In genomic region chr15:58770857-58771620, GRCh38 we compare ENCODE assay signal across 1 cellular context.
TF ChIP-seq lines count a peak whose summit lies in the region.

MINDY2 (plus strand) TSS chr15:58771302; CDS start chr15:58771396, 94 bp downstream.

TF ChIP-seq in K562, 482 proteins besides CTCF, POLR2A, EP300 and RAD21 (continued from another document and continues in another):
- peak; percentile 99 for TF ChIP-seq POLR2G (IDR thresholded peaks at IDR 0.05; ENCODE audit: low read depth, low read length)
- peak in 1 of 2 experiments; percentile 13; a peak in 2 of 4 replicates for TF ChIP-seq RCOR1 (IDR thresholded peaks at IDR 0.05; ENCODE audit: borderline replicate concordance in 1 of 2, low read depth in 2 of 2, low read length in 2 of 2)
- TF ChIP-seq ZNF431 (CRISPR knock-in tag; IDR thresholded peaks at IDR 0.05), result no peak
- 0 out of 2 replicates have a peak, but pooled peaks have one; percentile 22 for TF ChIP-seq SMARCE1 (IDR thresholded peaks at IDR 0.05)
- peak; percentile 96 for TF ChIP-seq MAX (CRISPR knock-in tag; IDR thresholded peaks at IDR 0.05)
- peak; percentile 63; the same call in 1 of the 2 replicates for TF ChIP-seq NCOA1 (IDR thresholded peaks at IDR 0.05; ENCODE audit: low read depth)
- no peak for TF ChIP-seq ZNF778 (CRISPR knock-in tag; IDR thresholded peaks at IDR 0.05)
- peak; percentile 87; the same call in 1 of the 2 replicates for TF ChIP-seq ELF4 (CRISPR knock-in tag; IDR thresholded peaks at IDR 0.05)
- TF ChIP-seq YBX1 (IDR thresholded peaks at IDR 0.05), result no peak
- TF ChIP-seq L3MBTL2 (IDR thresholded peaks at IDR 0.05), result peak; percentile 95
- TF ChIP-seq CREB3L1 (IDR thresholded peaks at IDR 0.05; ENCODE audit: borderline replicate concordance, low read depth), result peak; percentile 95
- TF ChIP-seq ZNF668 (CRISPR knock-in tag; IDR thresholded peaks at IDR 0.05), result no peak
- TF ChIP-seq ZKSCAN8 (CRISPR knock-in tag; IDR thresholded peaks at IDR 0.05), result no peak
- peak; percentile 90 for TF ChIP-seq GABPB1 (CRISPR knock-in tag; IDR thresholded peaks at IDR 0.05)
- no peak for TF ChIP-seq FOXA3 (CRISPR knock-in tag; conservative IDR thresholded peaks at IDR 0.05 in 1 of 2, IDR thresholded peaks at IDR 0.05 in 1 of 2)
- TF ChIP-seq HNRNPK (IDR thresholded peaks at IDR 0.05; ENCODE audit: low read depth, low read length, poor library complexity, severe bottlenecking), result peak; percentile 15
- TF ChIP-seq ID3 (CRISPR knock-in tag; IDR thresholded peaks at IDR 0.05), result no peak
- 0 out of 2 replicates have a peak, but pooled peaks have one; percentile 70 for TF ChIP-seq ID3 (tag; IDR thresholded peaks at IDR 0.05)
- no peak for TF ChIP-seq ZFP36 (IDR thresholded peaks at IDR 0.05; ENCODE audit: low read depth, low read length, partially characterized antibody)
- 0 out of 2 replicates have a peak, but pooled peaks have one; percentile 48 for TF ChIP-seq STAT6 (CRISPR knock-in tag; IDR thresholded peaks at IDR 0.05)
- 0 out of 2 replicates have a peak, but pooled peaks have one; percentile 51 for TF ChIP-seq ZNF76 (CRISPR knock-in tag; IDR thresholded peaks at IDR 0.05; ENCODE audit: borderline replicate concordance)
- TF ChIP-seq ZNF232 (CRISPR knock-in tag; IDR thresholded peaks at IDR 0.05), result no peak
- no peak for TF ChIP-seq DDX20 (tag; IDR thresholded peaks at IDR 0.05; ENCODE audit: low read depth)
- peak; percentile 98 for TF ChIP-seq CTBP1 (IDR thresholded peaks at IDR 0.05; ENCODE audit: borderline replicate concordance)
- TF ChIP-seq SMC3 (conservative IDR thresholded peaks at IDR 0.05; ENCODE audit: insufficient read depth, low read depth, low read length), result peak; percentile 40; the same call in 1 of the 2 replicates
- peak; percentile 54 for TF ChIP-seq PCBP1 (IDR thresholded peaks at IDR 0.05; ENCODE audit: low read depth, low read length, poor library complexity, severe bottlenecking)
- peak; percentile 36 for TF ChIP-seq PRPF4 (IDR thresholded peaks at IDR 0.05; ENCODE audit: insufficient read depth, low read depth, low read length, poor library complexity, severe bottlenecking)
- no peak for TF ChIP-seq FOXK1 (CRISPR knock-in tag; IDR thresholded peaks at IDR 0.05; ENCODE audit: borderline replicate concordance)
- no peak for TF ChIP-seq SMAD1 (IDR thresholded peaks at IDR 0.05; ENCODE audit: low read depth, low read length, partially characterized antibody)
- TF ChIP-seq RERE (CRISPR knock-in tag; IDR thresholded peaks at IDR 0.05; ENCODE audit: borderline replicate concordance), result no peak
- peak; percentile 51; the same call in 1 of the 2 replicates for TF ChIP-seq NR2C2 (CRISPR knock-in tag; IDR thresholded peaks at IDR 0.05)
- peak; percentile 90 for TF ChIP-seq NR2C2 (tag; IDR thresholded peaks at IDR 0.05)
- peak; percentile 86 for TF ChIP-seq MXI1 (IDR thresholded peaks at IDR 0.05; ENCODE audit: low read depth, low read length)
- TF ChIP-seq ZBTB26 (CRISPR knock-in tag; IDR thresholded peaks at IDR 0.05), result peak; percentile 87; the same call in 1 of the 2 replicates
- no peak; the same call in 1 of the 2 replicates for TF ChIP-seq FOXM1 (IDR thresholded peaks at IDR 0.05; ENCODE audit: low read depth)
- no peak for TF ChIP-seq FOXM1 (CRISPR knock-in tag; IDR thresholded peaks at IDR 0.05; ENCODE audit: low read depth)
- TF ChIP-seq NEUROD1 (IDR thresholded peaks at IDR 0.05; ENCODE audit: borderline replicate concordance, low read depth, low read length, partially characterized antibody), result peak; percentile 38
- peak; percentile 97 for TF ChIP-seq USF1 (CRISPR knock-in tag; IDR thresholded peaks at IDR 0.05)
- TF ChIP-seq ZBED1 (IDR thresholded peaks at IDR 0.05), result no peak; the same call in 1 of the 2 replicates
- peak; percentile 90 for TF ChIP-seq RAD51 (IDR thresholded peaks at IDR 0.05; ENCODE audit: borderline replicate concordance, low read depth)
- TF ChIP-seq TEAD4 (IDR thresholded peaks at IDR 0.05; ENCODE audit: low read length), result peak; percentile 22; the same call in 1 of the 2 replicates
- no peak for TF ChIP-seq TEAD4 (CRISPR knock-in tag; IDR thresholded peaks at IDR 0.05; ENCODE audit: borderline replicate concordance)
- peak; percentile 86 for TF ChIP-seq ETV1 (tag; conservative IDR thresholded peaks at IDR 0.05; ENCODE audit: low read depth)
- TF ChIP-seq ZNF830 (CRISPR knock-in tag; IDR thresholded peaks at IDR 0.05), result no peak
- TF ChIP-seq MAFG (tag; conservative IDR thresholded peaks at IDR 0.05), result no peak
- peak; percentile 12 for TF ChIP-seq NFYB (IDR thresholded peaks at IDR 0.05; ENCODE audit: extremely low read depth, insufficient read length)
- TF ChIP-seq FOXP1 (CRISPR knock-in tag; IDR thresholded peaks at IDR 0.05), result peak; percentile 66; the same call in 1 of the 2 replicates
- TF ChIP-seq SMARCB1 (IDR thresholded peaks at IDR 0.05; ENCODE audit: insufficient read length, low read depth), result no peak
- peak in 1 of 2 experiments; percentile 46; a peak in 2 of 4 replicates for TF ChIP-seq ZMIZ1 (IDR thresholded peaks at IDR 0.05; ENCODE audit: low read depth in 2 of 2, low read length in 2 of 2)
- no peak for TF ChIP-seq ZNF707 (CRISPR knock-in tag; conservative IDR thresholded peaks at IDR 0.05)
- TF ChIP-seq ZNF436 (CRISPR knock-in tag; IDR thresholded peaks at IDR 0.05), result no peak
- no peak for TF ChIP-seq HSF4 (CRISPR knock-in tag; IDR thresholded peaks at IDR 0.05; ENCODE audit: borderline replicate concordance)
- TF ChIP-seq JUND (IDR thresholded peaks at IDR 0.05; ENCODE audit: borderline replicate concordance, low read depth, low read length), result no peak; the same call in 1 of the 2 replicates
- peak; percentile 7; the same call in 1 of the 3 replicates for TF ChIP-seq JUND (tag; IDR thresholded peaks at IDR 0.05; ENCODE audit: borderline replicate concordance, low read depth, low read length)
- no peak for TF ChIP-seq XRCC4 (IDR thresholded peaks at IDR 0.05; ENCODE audit: extremely low read depth, insufficient read depth, insufficient read length)
